In the genomic region with DNA sequence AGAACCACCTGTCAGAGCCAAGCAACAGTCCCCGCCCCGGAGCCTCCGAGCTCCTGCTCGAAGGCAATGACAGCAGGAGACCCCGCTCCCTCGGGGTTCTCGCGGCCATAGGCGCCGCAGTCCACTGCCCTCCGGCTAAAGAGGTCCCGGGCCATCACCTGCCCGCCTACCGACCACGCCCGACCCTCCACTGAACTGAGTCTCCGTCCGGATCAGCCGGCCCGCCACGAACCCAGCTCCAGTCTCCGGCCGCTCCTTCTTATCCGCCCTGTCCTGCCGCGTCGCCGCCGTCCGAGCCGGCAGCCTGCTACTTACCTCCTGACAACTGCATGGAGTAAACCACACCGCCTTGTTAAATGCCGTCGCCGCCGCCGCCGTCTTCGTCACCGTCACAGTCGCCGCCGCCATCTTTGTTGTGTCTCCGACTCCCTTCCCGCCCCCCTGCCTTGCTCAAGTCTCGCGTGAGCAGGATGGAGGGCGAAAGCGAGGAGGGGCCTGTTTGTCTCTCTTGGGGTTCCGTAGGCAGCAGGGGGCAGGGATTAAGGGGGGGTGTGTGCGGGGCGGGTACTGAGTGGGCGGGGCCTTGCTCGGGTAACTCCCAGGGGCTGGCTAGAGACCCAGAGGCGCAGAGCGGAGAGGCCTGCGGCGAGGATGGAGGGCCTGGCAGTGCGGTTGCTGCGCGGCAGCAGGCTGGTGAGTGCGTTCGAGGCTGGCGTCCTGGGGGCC, we compare ENCODE assay signal across 1 cellular context.
A peak's percentile ranks its signal among the peaks of the same experiment; 100 is the strongest.
TF ChIP-seq lines count a peak whose summit lies in the region.

A gene (plus strand): TSS at position 628 of the 726 bp plus-strand sequence. CDS start 24 bp downstream, at position 652.
A gene with protein sequence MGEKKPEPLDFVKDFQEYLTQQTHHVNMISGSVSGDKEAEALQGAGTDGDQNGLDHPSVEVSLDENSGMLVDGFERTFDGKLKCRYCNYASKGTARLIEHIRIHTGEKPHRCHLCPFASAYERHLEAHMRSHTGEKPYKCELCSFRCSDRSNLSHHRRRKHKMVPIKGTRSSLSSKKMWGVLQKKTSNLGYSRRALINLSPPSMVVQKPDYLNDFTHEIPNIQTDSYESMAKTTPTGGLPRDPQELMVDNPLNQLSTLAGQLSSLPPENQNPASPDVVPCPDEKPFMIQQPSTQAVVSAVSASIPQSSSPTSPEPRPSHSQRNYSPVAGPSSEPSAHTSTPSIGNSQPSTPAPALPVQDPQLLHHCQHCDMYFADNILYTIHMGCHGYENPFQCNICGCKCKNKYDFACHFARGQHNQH (minus strand): TSS at position 417 of the 726 bp plus-strand sequence. CDS start 10,170 bp downstream, outside the sequence.

TF ChIP-seq in HEK293, 187 proteins besides CTCF, POLR2A, EP300 and RAD21 (continued from another document and continues in another):
- TF ChIP-seq ZFP37 (tag by site-specific recombination; IDR thresholded peaks at IDR 0.05) (peak; percentile 95), MZF1 (tag by site-specific recombination; IDR thresholded peaks at IDR 0.05; ENCODE audit: borderline replicate concordance) (no peak), ZNF37A (tag by site-specific recombination; IDR thresholded peaks at IDR 0.05) (no peak), ZNF768 (tag by site-specific recombination; IDR thresholded peaks at IDR 0.05) (no peak), WT1 (tag by site-specific recombination; IDR thresholded peaks at IDR 0.05) (peak; percentile 71), ZBTB1 (tag by site-specific recombination; IDR thresholded peaks at IDR 0.05) (no peak), ZNF426 (tag by site-specific recombination; IDR thresholded peaks at IDR 0.05) (no peak), PRDM1 (tag by site-specific recombination; IDR thresholded peaks at IDR 0.05) (no peak), ZNF140 (tag by site-specific recombination; IDR thresholded peaks at IDR 0.05) (no peak), ZNF184 (tag by site-specific recombination; IDR thresholded peaks at IDR 0.05) (no peak), ZNF202 (tag by site-specific recombination; IDR thresholded peaks at IDR 0.05; ENCODE audit: borderline replicate concordance) (no peak), ZNF623 (tag by site-specific recombination; IDR thresholded peaks at IDR 0.05) (no peak), SP3 (tag by site-specific recombination; IDR thresholded peaks at IDR 0.05) (peak; percentile 99), ZFHX2 (tag by site-specific recombination; conservative IDR thresholded peaks at IDR 0.05) (peak; percentile 79), ZNF561 (tag by site-specific recombination; IDR thresholded peaks at IDR 0.05; ENCODE audit: borderline replicate concordance) (no peak), ZNF664 (tag by site-specific recombination; IDR thresholded peaks at IDR 0.05) (no peak), ZNF302 (tag by site-specific recombination; IDR thresholded peaks at IDR 0.05; ENCODE audit: low read depth) (no peak), ZNF660 (tag by site-specific recombination; IDR thresholded peaks at IDR 0.05) (peak; percentile 48; the same call in 1 of the 2 replicates), ZNF785 (tag by site-specific recombination; IDR thresholded peaks at IDR 0.05) (no peak; the same call in 1 of the 2 replicates), ZBTB48 (tag by site-specific recombination; IDR thresholded peaks at IDR 0.05) (no peak), ZNF776 (tag by site-specific recombination; IDR thresholded peaks at IDR 0.05; ENCODE audit: borderline replicate concordance) (no peak), YY2 (tag by site-specific recombination; IDR thresholded peaks at IDR 0.05) (peak; percentile 95), GFI1B (tag by site-specific recombination; IDR thresholded peaks at IDR 0.05) (no peak), ZNF558 (tag by site-specific recombination; IDR thresholded peaks at IDR 0.05) (no peak), ZBTB21 (tag by site-specific recombination; IDR thresholded peaks at IDR 0.05) (peak; percentile 82), ZNF223 (tag by site-specific recombination; IDR thresholded peaks at IDR 0.05) (no peak), ZBTB20 (tag by site-specific recombination; IDR thresholded peaks at IDR 0.05) (peak; percentile 64; the same call in 1 of the 2 replicates), ZNF433 (tag by site-specific recombination; IDR thresholded peaks at IDR 0.05; ENCODE audit: low read depth) (no peak), ZNF2 (tag by site-specific recombination; IDR thresholded peaks at IDR 0.05) (peak; percentile 77; the same call in 1 of the 2 replicates), ZFP69B (tag by site-specific recombination; IDR thresholded peaks at IDR 0.05) (peak; percentile 49; the same call in 1 of the 2 replicates), ZNF670 (tag by site-specific recombination; IDR thresholded peaks at IDR 0.05; ENCODE audit: low read depth) (no peak), ZNF175 (tag by site-specific recombination; IDR thresholded peaks at IDR 0.05) (no peak), GLIS1 (tag by site-specific recombination; IDR thresholded peaks at IDR 0.05) (peak; percentile 94), FEZF1 (tag by site-specific recombination; IDR thresholded peaks at IDR 0.05) (no peak), ZNF654 (tag by site-specific recombination; IDR thresholded peaks at IDR 0.05; ENCODE audit: low read depth) (no peak), ZNF404 (tag by site-specific recombination; IDR thresholded peaks at IDR 0.05) (peak; percentile 48; the same call in 1 of the 2 replicates), ZNF16 (tag by site-specific recombination; IDR thresholded peaks at IDR 0.05; ENCODE audit: low read depth) (no peak), ZNF157 (tag by site-specific recombination; IDR thresholded peaks at IDR 0.05) (no peak)
- TF ChIP-seq, protein P1, sequence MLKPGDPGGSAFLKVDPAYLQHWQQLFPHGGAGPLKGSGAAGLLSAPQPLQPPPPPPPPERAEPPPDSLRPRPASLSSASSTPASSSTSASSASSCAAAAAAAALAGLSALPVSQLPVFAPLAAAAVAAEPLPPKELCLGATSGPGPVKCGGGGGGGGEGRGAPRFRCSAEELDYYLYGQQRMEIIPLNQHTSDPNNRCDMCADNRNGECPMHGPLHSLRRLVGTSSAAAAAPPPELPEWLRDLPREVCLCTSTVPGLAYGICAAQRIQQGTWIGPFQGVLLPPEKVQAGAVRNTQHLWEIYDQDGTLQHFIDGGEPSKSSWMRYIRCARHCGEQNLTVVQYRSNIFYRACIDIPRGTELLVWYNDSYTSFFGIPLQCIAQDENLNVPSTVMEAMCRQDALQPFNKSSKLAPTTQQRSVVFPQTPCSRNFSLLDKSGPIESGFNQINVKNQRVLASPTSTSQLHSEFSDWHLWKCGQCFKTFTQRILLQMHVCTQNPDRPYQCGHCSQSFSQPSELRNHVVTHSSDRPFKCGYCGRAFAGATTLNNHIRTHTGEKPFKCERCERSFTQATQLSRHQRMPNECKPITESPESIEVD (tag by site-specific recombination; IDR thresholded peaks at IDR 0.05) = no peak; the same call in 1 of the 2 replicates
- TF ChIP-seq, protein P2, sequence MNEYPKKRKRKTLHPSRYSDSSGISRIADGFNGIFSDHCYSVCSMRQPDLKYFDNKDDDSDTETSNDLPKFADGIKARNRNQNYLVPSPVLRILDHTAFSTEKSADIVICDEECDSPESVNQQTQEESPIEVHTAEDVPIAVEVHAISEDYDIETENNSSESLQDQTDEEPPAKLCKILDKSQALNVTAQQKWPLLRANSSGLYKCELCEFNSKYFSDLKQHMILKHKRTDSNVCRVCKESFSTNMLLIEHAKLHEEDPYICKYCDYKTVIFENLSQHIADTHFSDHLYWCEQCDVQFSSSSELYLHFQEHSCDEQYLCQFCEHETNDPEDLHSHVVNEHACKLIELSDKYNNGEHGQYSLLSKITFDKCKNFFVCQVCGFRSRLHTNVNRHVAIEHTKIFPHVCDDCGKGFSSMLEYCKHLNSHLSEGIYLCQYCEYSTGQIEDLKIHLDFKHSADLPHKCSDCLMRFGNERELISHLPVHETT (tag by site-specific recombination; IDR thresholded peaks at IDR 0.05) = peak; percentile 93; the same call in 1 of the 2 replicates
- TF ChIP-seq, protein P3, sequence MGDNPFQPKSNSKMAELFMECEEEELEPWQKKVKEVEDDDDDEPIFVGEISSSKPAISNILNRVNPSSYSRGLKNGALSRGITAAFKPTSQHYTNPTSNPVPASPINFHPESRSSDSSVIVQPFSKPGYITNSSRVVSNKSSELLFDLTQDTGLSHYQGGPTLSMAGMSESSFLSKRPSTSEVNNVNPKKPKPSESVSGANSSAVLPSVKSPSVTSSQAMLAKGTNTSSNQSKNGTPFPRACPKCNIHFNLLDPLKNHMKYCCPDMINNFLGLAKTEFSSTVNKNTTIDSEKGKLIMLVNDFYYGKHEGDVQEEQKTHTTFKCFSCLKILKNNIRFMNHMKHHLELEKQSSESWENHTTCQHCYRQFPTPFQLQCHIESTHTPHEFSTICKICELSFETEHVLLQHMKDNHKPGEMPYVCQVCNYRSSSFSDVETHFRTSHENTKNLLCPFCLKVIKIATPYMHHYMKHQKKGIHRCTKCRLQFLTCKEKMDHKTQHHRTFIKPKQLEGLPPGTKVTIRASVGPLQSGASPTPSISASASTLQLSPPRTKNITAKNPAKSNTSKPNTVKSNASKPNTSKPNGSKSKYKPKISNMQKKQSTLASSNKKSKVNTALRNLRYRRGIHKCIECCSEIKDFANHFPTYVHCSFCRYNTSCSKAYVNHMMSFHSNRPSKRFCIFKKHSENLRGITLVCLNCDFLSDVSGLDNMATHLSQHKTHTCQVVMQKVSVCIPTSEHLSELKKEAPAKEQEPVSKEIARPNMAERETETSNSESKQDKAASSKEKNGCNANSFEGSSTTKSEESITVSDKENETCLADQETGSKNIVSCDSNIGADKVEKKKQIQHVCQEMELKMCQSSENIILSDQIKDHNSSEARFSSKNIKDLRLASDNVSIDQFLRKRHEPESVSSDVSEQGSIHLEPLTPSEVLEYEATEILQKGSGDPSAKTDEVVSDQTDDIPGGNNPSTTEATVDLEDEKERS (tag by site-specific recombination; IDR thresholded peaks at IDR 0.05) = peak; percentile 13; the same call in 1 of the 2 replicates
- TF ChIP-seq, protein P4, sequence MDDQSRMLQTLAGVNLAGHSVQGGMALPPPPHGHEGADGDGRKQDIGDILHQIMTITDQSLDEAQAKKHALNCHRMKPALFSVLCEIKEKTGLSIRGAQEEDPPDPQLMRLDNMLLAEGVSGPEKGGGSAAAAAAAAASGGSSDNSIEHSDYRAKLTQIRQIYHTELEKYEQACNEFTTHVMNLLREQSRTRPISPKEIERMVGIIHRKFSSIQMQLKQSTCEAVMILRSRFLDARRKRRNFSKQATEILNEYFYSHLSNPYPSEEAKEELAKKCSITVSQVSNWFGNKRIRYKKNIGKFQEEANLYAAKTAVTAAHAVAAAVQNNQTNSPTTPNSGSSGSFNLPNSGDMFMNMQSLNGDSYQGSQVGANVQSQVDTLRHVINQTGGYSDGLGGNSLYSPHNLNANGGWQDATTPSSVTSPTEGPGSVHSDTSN (CRISPR knock-in tag; IDR thresholded peaks at IDR 0.05) = peak; percentile 56; the same call in 1 of the 2 replicates
- TF ChIP-seq, protein P5, sequence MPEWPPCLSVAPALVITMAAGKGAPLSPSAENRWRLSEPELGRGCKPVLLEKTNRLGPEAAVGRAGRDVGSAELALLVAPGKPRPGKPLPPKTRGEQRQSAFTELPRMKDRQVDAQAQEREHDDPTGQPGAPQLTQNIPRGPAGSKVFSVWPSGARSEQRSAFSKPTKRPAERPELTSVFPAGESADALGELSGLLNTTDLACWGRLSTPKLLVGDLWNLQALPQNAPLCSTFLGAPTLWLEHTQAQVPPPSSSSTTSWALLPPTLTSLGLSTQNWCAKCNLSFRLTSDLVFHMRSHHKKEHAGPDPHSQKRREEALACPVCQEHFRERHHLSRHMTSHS (tag by site-specific recombination; IDR thresholded peaks at IDR 0.05) = no peak
- TF ChIP-seq, protein P6, sequence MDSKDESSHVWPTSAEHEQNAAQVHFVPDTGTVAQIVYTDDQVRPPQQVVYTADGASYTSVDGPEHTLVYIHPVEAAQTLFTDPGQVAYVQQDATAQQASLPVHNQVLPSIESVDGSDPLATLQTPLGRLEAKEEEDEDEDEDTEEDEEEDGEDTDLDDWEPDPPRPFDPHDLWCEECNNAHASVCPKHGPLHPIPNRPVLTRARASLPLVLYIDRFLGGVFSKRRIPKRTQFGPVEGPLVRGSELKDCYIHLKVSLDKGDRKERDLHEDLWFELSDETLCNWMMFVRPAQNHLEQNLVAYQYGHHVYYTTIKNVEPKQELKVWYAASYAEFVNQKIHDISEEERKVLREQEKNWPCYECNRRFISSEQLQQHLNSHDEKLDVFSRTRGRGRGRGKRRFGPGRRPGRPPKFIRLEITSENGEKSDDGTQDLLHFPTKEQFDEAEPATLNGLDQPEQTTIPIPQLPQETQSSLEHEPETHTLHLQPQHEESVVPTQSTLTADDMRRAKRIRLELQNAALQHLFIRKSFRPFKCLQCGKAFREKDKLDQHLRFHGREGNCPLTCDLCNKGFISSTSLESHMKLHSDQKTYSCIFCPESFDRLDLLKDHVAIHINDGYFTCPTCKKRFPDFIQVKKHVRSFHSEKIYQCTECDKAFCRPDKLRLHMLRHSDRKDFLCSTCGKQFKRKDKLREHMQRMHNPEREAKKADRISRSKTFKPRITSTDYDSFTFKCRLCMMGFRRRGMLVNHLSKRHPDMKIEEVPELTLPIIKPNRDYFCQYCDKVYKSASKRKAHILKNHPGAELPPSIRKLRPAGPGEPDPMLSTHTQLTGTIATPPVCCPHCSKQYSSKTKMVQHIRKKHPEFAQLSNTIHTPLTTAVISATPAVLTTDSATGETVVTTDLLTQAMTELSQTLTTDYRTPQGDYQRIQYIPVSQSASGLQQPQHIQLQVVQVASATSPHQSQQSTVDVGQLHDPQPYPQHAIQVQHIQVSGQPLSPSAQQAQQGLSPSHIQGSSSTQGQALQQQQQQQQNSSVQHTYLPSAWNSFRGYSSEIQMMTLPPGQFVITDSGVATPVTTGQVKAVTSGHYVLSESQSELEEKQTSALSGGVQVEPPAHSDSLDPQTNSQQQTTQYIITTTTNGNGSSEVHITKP (tag by site-specific recombination; IDR thresholded peaks at IDR 0.05) = no peak
- TF ChIP-seq, protein P7, sequence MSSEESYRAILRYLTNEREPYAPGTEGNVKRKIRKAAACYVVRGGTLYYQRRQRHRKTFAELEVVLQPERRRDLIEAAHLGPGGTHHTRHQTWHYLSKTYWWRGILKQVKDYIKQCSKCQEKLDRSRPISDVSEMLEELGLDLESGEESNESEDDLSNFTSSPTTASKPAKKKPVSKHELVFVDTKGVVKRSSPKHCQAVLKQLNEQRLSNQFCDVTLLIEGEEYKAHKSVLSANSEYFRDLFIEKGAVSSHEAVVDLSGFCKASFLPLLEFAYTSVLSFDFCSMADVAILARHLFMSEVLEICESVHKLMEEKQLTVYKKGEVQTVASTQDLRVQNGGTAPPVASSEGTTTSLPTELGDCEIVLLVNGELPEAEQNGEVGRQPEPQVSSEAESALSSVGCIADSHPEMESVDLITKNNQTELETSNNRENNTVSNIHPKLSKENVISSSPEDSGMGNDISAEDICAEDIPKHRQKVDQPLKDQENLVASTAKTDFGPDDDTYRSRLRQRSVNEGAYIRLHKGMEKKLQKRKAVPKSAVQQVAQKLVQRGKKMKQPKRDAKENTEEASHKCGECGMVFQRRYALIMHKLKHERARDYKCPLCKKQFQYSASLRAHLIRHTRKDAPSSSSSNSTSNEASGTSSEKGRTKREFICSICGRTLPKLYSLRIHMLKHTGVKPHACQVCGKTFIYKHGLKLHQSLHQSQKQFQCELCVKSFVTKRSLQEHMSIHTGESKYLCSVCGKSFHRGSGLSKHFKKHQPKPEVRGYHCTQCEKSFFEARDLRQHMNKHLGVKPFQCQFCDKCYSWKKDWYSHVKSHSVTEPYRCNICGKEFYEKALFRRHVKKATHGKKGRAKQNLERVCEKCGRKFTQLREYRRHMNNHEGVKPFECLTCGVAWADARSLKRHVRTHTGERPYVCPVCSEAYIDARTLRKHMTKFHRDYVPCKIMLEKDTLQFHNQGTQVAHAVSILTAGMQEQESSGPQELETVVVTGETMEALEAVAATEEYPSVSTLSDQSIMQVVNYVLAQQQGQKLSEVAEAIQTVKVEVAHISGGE (tag by site-specific recombination; conservative IDR thresholded peaks at IDR 0.05; ENCODE audit: low read depth) = peak; percentile 66
